ENCODE assay signal across 17 cellular contexts in the genomic region with DNA sequence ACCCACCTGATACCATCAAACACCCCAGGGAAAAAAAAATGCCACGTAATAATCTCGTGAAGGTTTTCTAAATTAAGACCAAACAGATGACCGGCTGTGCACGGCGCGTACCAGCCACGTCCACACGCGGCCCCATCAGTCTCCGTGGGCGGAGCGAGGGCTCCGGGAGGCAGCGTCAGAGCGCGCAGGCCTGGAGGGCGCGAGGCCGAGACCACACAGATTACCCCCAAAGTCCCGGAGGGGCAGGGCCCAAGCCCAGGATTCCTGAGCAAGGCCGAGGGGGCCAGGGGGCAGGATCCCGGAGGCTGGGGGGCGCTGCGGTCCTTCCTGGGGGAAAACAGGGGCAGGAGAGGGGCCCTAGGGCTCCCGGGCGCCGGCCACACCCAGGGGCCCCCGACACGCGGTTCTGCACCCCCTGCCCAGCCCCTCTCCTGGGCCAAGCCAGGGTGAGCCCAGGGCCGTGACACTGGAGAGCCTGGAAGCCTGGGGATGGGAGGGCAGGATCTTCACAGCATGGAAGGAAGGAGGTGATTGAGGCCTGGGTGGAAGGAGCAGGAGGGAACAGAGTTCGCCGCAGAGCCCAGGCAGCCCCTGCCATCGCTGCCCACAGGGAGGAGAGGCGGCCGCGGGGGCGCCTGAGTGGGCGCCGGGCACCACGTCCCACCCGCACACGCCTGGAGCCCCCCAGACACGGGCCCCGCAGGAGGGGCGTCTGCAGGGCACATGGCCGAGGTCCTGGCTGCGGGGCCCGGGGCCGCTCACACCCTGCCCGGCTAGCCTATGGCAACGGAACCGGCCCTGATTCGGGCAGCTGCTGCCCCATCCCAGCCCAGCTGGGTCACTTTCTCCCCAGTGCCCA.
DNase-seq lines count a peak whose midpoint lies in the region; ATAC-seq and TF ChIP-seq lines count a peak whose summit lies in the region.
"Had no signal": no experiment of that assay in that cellular context is flagged by ENCODE, and none has a peak within 500 bp of the region (broad histone marks: within the 10 kb centered on the region; RNA-seq: fewer than 3 reads in every experiment).

No MANE protein-coding gene starts in this region.

- no peak for DNase-seq in stimulated activated naive CD8-positive, alpha-beta T cell treated with anti-CD3 and anti-CD28 coated beads, Interleukin-15, amount 100 ng/mL, for 72 hours
- DNase-seq in stimulated activated naive CD8-positive, alpha-beta T cell treated with anti-CD3 and anti-CD28 coated beads, Interleukin-15, Interleukin-2, amounts not matched to agents 100 U/mL and 50 U/mL, for 24 hours: no peak
- DNase-seq in left ventricle myocardium superior (peak; percentile 20), osteoblast (ENCODE audit: insufficient read length, low spot score, missing footprints) (peak; percentile 77), kidney glomerular epithelial cell (lab: John Stamatoyannopoulos, UW) (no peak)
- DNase-seq: CD4-positive, alpha-beta T cell; DMS79 treated with DMSO at 0.1 percent for 48 hours; MG63; NCI-H1105; NCI-H1694 treated with DMSO at 0.1 percent for 48 hours; NCI-H345; NCI-H69 had no signal

- ATAC-seq in stimulated activated naive CD8-positive, alpha-beta T cell treated with anti-CD3 and anti-CD28 coated beads, Interleukin-15, amount 100 ng/mL, for 72 hours: peak; percentile 65
- ATAC-seq in stimulated activated naive CD8-positive, alpha-beta T cell treated with anti-CD3 and anti-CD28 coated beads, Interleukin-15, Interleukin-2, amounts not matched to agents 100 U/mL and 50 U/mL, for 24 hours: no peak
- no peak for ATAC-seq in left ventricle myocardium superior
- no peak for ATAC-seq in HG03432 (IDR thresholded peaks at IDR 0.05; ENCODE audit: unreplicated experiment)
- ATAC-seq in HG02610 (IDR thresholded peaks at IDR 0.05; ENCODE audit: unreplicated experiment): no peak
- ATAC-seq: A549 had no signal

- no peaks in the 10 kb centered on the region for H3K4me1 ChIP-seq in osteoblast (ENCODE audit: insufficient read depth, low read length)
- H3K4me1 ChIP-seq: A549 had no signal

- no peaks in the 10 kb centered on the region for H3K4me1 Mint-ChIP-seq in stimulated activated naive CD8-positive, alpha-beta T cell treated with anti-CD3 and anti-CD28 coated beads, Interleukin-15, amount 100 ng/mL, for 72 hours

- no peak overlapping the region for H3K4me3 ChIP-seq in osteoblast (ENCODE audit: insufficient read depth, low read length)
- H3K4me3 ChIP-seq: A549, MG63 had no signal

- no peaks in the 10 kb centered on the region for H3K27me3 Mint-ChIP-seq in stimulated activated naive CD8-positive, alpha-beta T cell treated with anti-CD3 and anti-CD28 coated beads, Interleukin-15, amount 100 ng/mL, for 72 hours
- H3K27me3 Mint-ChIP-seq: CD4-positive, alpha-beta T cell had no signal

- H3K27me3 ChIP-seq in osteoblast (ENCODE audit: insufficient read depth, low read length): peaks cover 3% of the 10 kb centered on the region
- H3K27me3 ChIP-seq: MG63 had no signal

- H3K36me3 ChIP-seq in osteoblast (ENCODE audit: insufficient read depth, low read length): no peaks in the 10 kb centered on the region
- H3K36me3 ChIP-seq: MG63 had no signal

- no peak overlapping the region for H3K27ac ChIP-seq in osteoblast (ENCODE audit: low read depth, low read length)
- H3K27ac ChIP-seq: A549, KMS-11, RWPE1 had no signal

- no peak overlapping the region for H3K4me2 ChIP-seq in osteoblast (ENCODE audit: insufficient read depth, low read length)
- H3K4me2 ChIP-seq: A549, KMS-11 had no signal

- H3K9me3 ChIP-seq in osteoblast (ENCODE audit: low read depth, low read length): peaks cover 8% of the 10 kb centered on the region

- H4K20me1 ChIP-seq in osteoblast (ENCODE audit: insufficient read depth, low read length): no peaks in the 10 kb centered on the region

- intact Hi-C loops in left ventricle myocardium superior (cut with micrococcal nuclease): no loop called here

- no peak for TF ChIP-seq CTCF in osteoblast (IDR thresholded peaks at IDR 0.05; ENCODE audit: extremely low read depth, low read depth, low read length)

- H3K27ac Mint-ChIP-seq in stimulated activated naive CD8-positive, alpha-beta T cell treated with anti-CD3 and anti-CD28 coated beads, Interleukin-15, amount 100 ng/mL, for 72 hours: no peak overlapping the region
- H3K27ac Mint-ChIP-seq: CD4-positive, alpha-beta T cell had no signal

- H2AFZ ChIP-seq in osteoblast (ENCODE audit: low read length): no peak overlapping the region

- H3K4me3 Mint-ChIP-seq in stimulated activated naive CD8-positive, alpha-beta T cell treated with anti-CD3 and anti-CD28 coated beads, Interleukin-15, amount 100 ng/mL, for 72 hours: no peak overlapping the region
- H3K4me3 Mint-ChIP-seq: CD4-positive, alpha-beta T cell had no signal

- no peaks in the 10 kb centered on the region for H3K79me2 ChIP-seq in osteoblast (ENCODE audit: insufficient read depth, low read length)

- H3K9me3 Mint-ChIP-seq in stimulated activated naive CD8-positive, alpha-beta T cell treated with anti-CD3 and anti-CD28 coated beads, Interleukin-15, amount 100 ng/mL, for 72 hours: peaks cover 21 to 37% of the 10 kb centered on the region in 2 donors

Comparison
In these comparisons a context has a peak if more than half of its experiments do, and no peak if none do; other contexts are left out.
1. DNase-seq: peak in left ventricle myocardium superior (single experiment) and osteoblast (single experiment); none in stimulated activated naive CD8-positive, alpha-beta T cell treated with anti-CD3 and anti-CD28 coated beads, Interleukin-15, amount 100 ng/mL, for 72 hours (0 of 2), stimulated activated naive CD8-positive, alpha-beta T cell treated with anti-CD3 and anti-CD28 coated beads, Interleukin-15, Interleukin-2, amounts not matched to agents 100 U/mL and 50 U/mL, for 24 hours (single experiment) and kidney glomerular epithelial cell (single experiment).